16 cellular contexts compared by ENCODE assay signal in genomic region chr2:99554238-99554637, GRCh38.
DNase-seq lines count a peak whose midpoint lies in the region; ATAC-seq, FAIRE-seq and TF ChIP-seq lines count a peak whose summit lies in the region.
"Had no signal": no experiment of that assay in that cellular context is flagged by ENCODE, and none has a peak within 500 bp of the region (broad histone marks: within the 10 kb centered on the region; RNA-seq: fewer than 3 reads in every experiment).

No MANE protein-coding gene starts in this region.

- no peaks in the 10 kb centered on the region for H3K36me3 ChIP-seq in bronchial epithelial cell (ENCODE audit: control insufficient read depth, insufficient read depth, low read length)
- H3K36me3 ChIP-seq: breast epithelium had no signal

- H3K4me3 ChIP-seq in bronchial epithelial cell (ENCODE audit: low read depth, low read length): no peak overlapping the region
- H3K4me3 ChIP-seq: breast epithelium, spleen had no signal

- no peak overlapping the region for H3K4me3 Mint-ChIP-seq in memory B cell
- H3K4me3 Mint-ChIP-seq: T-cell had no signal

- H3K4me1 Mint-ChIP-seq in memory B cell: peaks cover 2% of the 10 kb centered on the region

- H3K36me3 Mint-ChIP-seq in memory B cell: peaks cover 48% of the 10 kb centered on the region

- H3K27me3 Mint-ChIP-seq in memory B cell: no peaks in the 10 kb centered on the region
- H3K27me3 Mint-ChIP-seq: T-cell had no signal

- TF ChIP-seq CTCF in bronchial epithelial cell (IDR thresholded peaks at IDR 0.05; ENCODE audit: insufficient read depth, low read length, severe bottlenecking): peak; percentile 45

- peak overlapping the region; percentile 28 for H3K27ac Mint-ChIP-seq in memory B cell
- H3K27ac Mint-ChIP-seq: T-cell had no signal

- DNase-seq in D341Med (ENCODE audit: low spot score) (peak; percentile 53), NCI-H2107 treated with DMSO at 0.1 percent for 48 hours (lab: John Stamatoyannopoulos, UW; ENCODE audit: unreplicated experiment) (peak; percentile 62), bronchial epithelial cell (ENCODE audit: low read depth) (no peak), memory B cell (ENCODE audit: low spot score in 2 of 2) (no peak), NOMO-1 treated with DMSO at 0.1 percent for 48 hours (lab: John Stamatoyannopoulos, UW; ENCODE audit: unreplicated experiment) (no peak), DMS79 treated with DMSO at 0.1 percent for 48 hours (lab: John Stamatoyannopoulos, UW) (no peak)
- DNase-seq: activated CD4-positive, CD25-positive, alpha-beta regulatory T cell; activated naive CD4-positive, alpha-beta T cell; DMS53; effector memory CD4-positive, alpha-beta T cell; foreskin fibroblast; spleen; T-cell had no signal

- no peak for ATAC-seq in memory B cell (ENCODE audit: low read depth)
- ATAC-seq in HG03139 (IDR thresholded peaks at IDR 0.05; ENCODE audit: unreplicated experiment): no peak
- ATAC-seq in GM21576 (IDR thresholded peaks at IDR 0.05; ENCODE audit: unreplicated experiment): no peak
- ATAC-seq: T-cell had no signal

- no peaks in the 10 kb centered on the region for H3K27me3 ChIP-seq in bronchial epithelial cell (ENCODE audit: control insufficient read depth, insufficient read depth, low read length)
- H3K27me3 ChIP-seq: breast epithelium, spleen had no signal

- no peak for FAIRE-seq in bronchial epithelial cell (lab: Jason Lieb, UNC)

- H3K9me3 Mint-ChIP-seq in memory B cell: no peaks in the 10 kb centered on the region
- H3K9me3 Mint-ChIP-seq: T-cell had no signal

Comparison
In these comparisons a context has a peak if more than half of its experiments do, and no peak if none do; other contexts are left out.
1. DNase-seq: peak in D341Med (single experiment) and NCI-H2107 treated with DMSO at 0.1 percent for 48 hours (single experiment); none in bronchial epithelial cell (single experiment), memory B cell (0 of 2), NOMO-1 treated with DMSO at 0.1 percent for 48 hours (single experiment) and DMS79 treated with DMSO at 0.1 percent for 48 hours (single experiment).